ENCODE assay signal across 9 cellular contexts in the genomic region with DNA sequence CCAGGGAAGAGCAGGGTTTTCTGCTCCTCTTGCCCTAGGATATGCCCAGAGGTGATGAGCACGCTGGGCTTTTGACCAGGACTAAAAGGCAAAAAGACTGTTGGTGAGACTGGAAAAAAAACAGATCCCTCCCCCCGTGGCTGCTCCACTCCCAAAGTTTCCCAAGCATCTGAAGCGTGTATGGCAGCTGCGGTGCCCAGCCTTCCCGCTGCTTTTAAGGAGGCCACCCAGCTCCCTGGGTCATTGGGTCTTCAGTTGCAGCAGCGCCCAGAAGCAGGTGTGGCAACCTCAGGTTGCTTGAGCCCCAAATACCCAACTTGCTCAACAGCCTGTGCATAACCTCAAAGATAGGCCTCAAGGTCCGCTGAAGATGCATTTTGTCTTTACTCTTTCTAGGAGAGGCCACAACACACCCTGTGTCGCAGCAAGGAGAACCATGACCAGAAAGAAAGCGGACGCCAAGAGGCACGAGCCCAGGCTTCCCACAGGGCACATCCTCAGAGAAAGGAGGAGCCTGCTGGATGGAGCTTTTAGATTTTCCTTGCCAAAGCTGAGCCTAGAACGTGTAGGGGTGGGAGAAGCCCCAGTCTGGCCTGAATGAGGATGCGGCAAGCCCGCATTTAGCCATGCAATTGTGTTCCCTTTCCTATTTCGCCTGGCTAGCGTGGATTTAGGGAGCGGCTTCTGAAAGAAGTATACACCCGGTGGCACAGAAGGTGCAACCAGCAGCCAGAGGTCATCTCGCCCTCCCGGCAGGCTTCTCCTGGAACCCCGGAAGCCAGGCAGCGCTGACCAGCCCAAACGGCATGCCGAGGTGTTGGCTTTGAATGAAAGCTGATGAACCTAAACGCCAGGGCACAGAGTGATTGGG. TPM values are rescaled to one million over a fixed set of nuclear protein-coding genes. Genes with fewer than 3 reads are reported as not detected.
DNase-seq lines count a peak whose midpoint lies in the region; ATAC-seq and TF ChIP-seq lines count a peak whose summit lies in the region.
"Had no signal": no experiment of that assay in that cellular context is flagged by ENCODE, and none has a peak within 500 bp of the region (broad histone marks: within the 10 kb centered on the region; RNA-seq: fewer than 3 reads in every experiment).

No MANE protein-coding gene starts in this region.

- WGBS in IMR-90 (ENCODE audit: extremely low coverage in 2 of 2, insufficient read length in 1 of 2), 2 experiments: 50% methylated on average over 15 of the region's 25 CpGs; no CpG with 5 or more reads in 1 of the 2 experiments

- POLR2A ChIA-PET in IMR-90 (lab: Charles Lee; ENCODE audit: unreplicated experiment): no interaction called here

- H3K4me1 Mint-ChIP-seq in CD4-positive, CD25-positive, alpha-beta regulatory T cell: peaks cover 13 to 49% (median 24%) of the 10 kb centered on the region in 4 donors

- no peak overlapping the region for H4K91ac ChIP-seq in IMR-90 (ENCODE audit: insufficient read depth, low read depth, low read length)

- H4K20me1 ChIP-seq in IMR-90 (ENCODE audit: insufficient read depth, low read length) (no peaks in the 10 kb centered on the region), neural cell (ENCODE audit: insufficient read depth) (peaks cover 9% of the 10 kb centered on the region)

- no peak overlapping the region for H2BK5ac ChIP-seq in IMR-90 (ENCODE audit: low read depth, low read length, poor library complexity, severe bottlenecking)

- no peak overlapping the region for H2BK15ac ChIP-seq in IMR-90 (ENCODE audit: low read depth, low read length)

- H4K5ac ChIP-seq in IMR-90 (ENCODE audit: low read depth, low read length): no peak overlapping the region

- H2AFZ ChIP-seq in IMR-90 (replicated peaks; ENCODE audit: low read length, poor library complexity) (no peak overlapping the region), neural cell (ENCODE audit: low read depth, low read length) (peak overlapping the region; percentile 12)

- BruUV-seq in IMR-90 (replicated peaks; lab: Mats Ljungman, UMichigan): no TSS peak

- no peak for TF ChIP-seq POLR2A in IMR-90 (IDR thresholded peaks at IDR 0.05; ENCODE audit: low read depth, low read length)

- intact Hi-C loops in IMR-90 (cut with micrococcal nuclease): no loop called here

- no peak for ATAC-seq in CD4-positive, CD25-positive, alpha-beta regulatory T cell (ENCODE audit: low read depth in 2 of 2)
- ATAC-seq in IMR-90 (ENCODE audit: low read depth): no peak
- ATAC-seq in esophagus mucosa: no peak

- in situ Hi-C loops in IMR-90 (cut with MboI; ENCODE audit: low sequenced_read_pairs): no loop called here

- CTCF ChIA-PET in IMR-90 (lab: Yijun Ruan, JAX): no interaction called here

- H3K14ac ChIP-seq in IMR-90 (replicated peaks; ENCODE audit: low read depth, low read length): no peak overlapping the region

- H3K27ac ChIP-seq in CD4-positive, CD25-positive, alpha-beta regulatory T cell (ENCODE audit: insufficient read depth, low read length, poor library complexity, severe bottlenecking): no peak overlapping the region
- H3K27ac ChIP-seq in IMR-90 (ENCODE audit: insufficient read depth, low read length) (no peak overlapping the region), neural cell (ENCODE audit: low read length) (peak overlapping the region; percentile 82), SJCRH30 (no peak overlapping the region)
- H3K27ac ChIP-seq: neutrophil had no signal

- H2AK5ac ChIP-seq in IMR-90 (ENCODE audit: low read depth, low read length): no peak overlapping the region

- H3K4me1 ChIP-seq in CD4-positive, CD25-positive, alpha-beta regulatory T cell (ENCODE audit: control insufficient read depth, insufficient read depth, low read length, poor library complexity, severe bottlenecking): peaks cover 29% of the 10 kb centered on the region
- H3K4me1 ChIP-seq in IMR-90 (ENCODE audit: control insufficient read depth, insufficient read depth, low read length) (no peaks in the 10 kb centered on the region), SJCRH30 (no peaks in the 10 kb centered on the region)

- no peaks in the 10 kb centered on the region for H3K27me3 Mint-ChIP-seq in CD4-positive, CD25-positive, alpha-beta regulatory T cell

- no peaks in the 10 kb centered on the region for H3K79me1 ChIP-seq in IMR-90 (ENCODE audit: low read depth in 1 of 2, low read length in 2 of 2)

- H3K56ac ChIP-seq in IMR-90 (ENCODE audit: extremely low read depth, insufficient read depth, low read length): no peak overlapping the region

- H3K4ac ChIP-seq in IMR-90 (ENCODE audit: low read depth, low read length): no peak overlapping the region

- H3K18ac ChIP-seq in IMR-90 (ENCODE audit: low read depth, low read length): no peak overlapping the region

- no peak for TF ChIP-seq EP300 in neural cell (conservative IDR thresholded peaks at IDR 0.05; ENCODE audit: poor library complexity, severe bottlenecking)

- H3K23ac ChIP-seq in IMR-90 (ENCODE audit: low read depth, low read length): no peak overlapping the region

- H3K36me3 ChIP-seq in CD4-positive, CD25-positive, alpha-beta regulatory T cell (ENCODE audit: control insufficient read depth, insufficient read depth, low read length): no peaks in the 10 kb centered on the region
- H3K36me3 ChIP-seq in IMR-90 (ENCODE audit: control insufficient read depth, insufficient read depth, low read length): no peaks in the 10 kb centered on the region
- no peaks in the 10 kb centered on the region for H3K36me3 ChIP-seq in neural cell (ENCODE audit: insufficient read depth, low read length)
- H3K36me3 ChIP-seq in SJCRH30: no peaks in the 10 kb centered on the region
- H3K36me3 ChIP-seq: neutrophil had no signal

- peak overlapping the region; percentile 91 for H3K4me3 ChIP-seq in CD4-positive, CD25-positive, alpha-beta regulatory T cell (ENCODE audit: low read depth, low read length)
- H3K4me3 ChIP-seq in IMR-90 (ENCODE audit: insufficient read depth, low read depth, low read length) (no peak overlapping the region), neural cell (ENCODE audit: low read length) (peak overlapping the region; percentile 69), SJCRH30 (no peak overlapping the region)

- H3K9me2 ChIP-seq in neural cell (ENCODE audit: insufficient read depth, low read length): no peaks in the 10 kb centered on the region

- no peaks in the 10 kb centered on the region for H3K9me3 ChIP-seq in CD4-positive, CD25-positive, alpha-beta regulatory T cell (ENCODE audit: control insufficient read depth in 2 of 2, low read length in 2 of 2)
- H3K9me3 ChIP-seq in IMR-90 (ENCODE audit: control insufficient read depth, insufficient read depth, low read length) (no peaks in the 10 kb centered on the region), neural cell (ENCODE audit: low read length) (no peaks in the 10 kb centered on the region), SJCRH30 (replicated peaks) (no peaks in the 10 kb centered on the region)
- H3K9me3 ChIP-seq: neutrophil had no signal

- H3F3A ChIP-seq in neural cell (ENCODE audit: insufficient read depth, low read length, poor library complexity, severe bottlenecking): peaks cover 3% of the 10 kb centered on the region

- dilution Hi-C loops in IMR-90 (cut with HindIII; ENCODE audit: low sequenced_read_pairs, unreplicated experiment): no loop called here

- no peak overlapping the region for H3K9ac ChIP-seq in IMR-90 (ENCODE audit: low read depth, low read length)
- peak overlapping the region; percentile 80 for H3K9ac ChIP-seq in neural cell (ENCODE audit: low read length)

- no peak for DNase-seq in CD4-positive, CD25-positive, alpha-beta regulatory T cell
- DNase-seq in IMR-90 (no peak), ecto neural progenitor cell (ENCODE audit: low spot score) (peak; percentile 58), SJCRH30 (no peak), foreskin melanocyte (no peak)
- no peak for DNase-seq in activated CD8-positive, alpha-beta memory T cell treated with anti-CD3 and anti-CD28 coated beads, Interleukin-2, amount 50 U/mL, for 48 hours

- H3K4me2 ChIP-seq in IMR-90 (ENCODE audit: low read depth, low read length) (no peak overlapping the region; the same call in 1 of the 2 replicates), neural cell (ENCODE audit: low read length) (peak overlapping the region; percentile 91)

- H2BK20ac ChIP-seq in IMR-90 (ENCODE audit: low read depth, low read length): no peak overlapping the region

- no peak overlapping the region for H4K8ac ChIP-seq in IMR-90 (ENCODE audit: low read depth in 2 of 2, low read length in 2 of 2)

- H3K4me3 Mint-ChIP-seq in CD4-positive, CD25-positive, alpha-beta regulatory T cell: peak overlapping the region; percentile 90 to 95 (median 94)

- no peaks in the 10 kb centered on the region for H3K9me3 Mint-ChIP-seq in CD4-positive, CD25-positive, alpha-beta regulatory T cell

- no peak overlapping the region for H2BK120ac ChIP-seq in IMR-90 (ENCODE audit: low read depth, low read length)

- peak overlapping the region; percentile 35 for H2AK9ac ChIP-seq in IMR-90 (replicated peaks; ENCODE audit: low read depth, low read length, poor library complexity)

- TF ChIP-seq RAD21 in IMR-90 (IDR thresholded peaks at IDR 0.05; ENCODE audit: low read length) (no peak), neural cell (conservative IDR thresholded peaks at IDR 0.05) (no peak)

- H3K79me2 ChIP-seq in neural cell (replicated peaks; ENCODE audit: insufficient read depth, low read length): peaks cover 64% of the 10 kb centered on the region

- no peaks in the 10 kb centered on the region for H3K36me3 Mint-ChIP-seq in CD4-positive, CD25-positive, alpha-beta regulatory T cell

- H3K27ac Mint-ChIP-seq in CD4-positive, CD25-positive, alpha-beta regulatory T cell: peak overlapping the region in 1 of 3 donors; percentile 80

- TF ChIP-seq CTCF in IMR-90 (conservative IDR thresholded peaks at IDR 0.05; ENCODE audit: low read depth, low read length) (no peak), neural cell (IDR thresholded peaks at IDR 0.05; ENCODE audit: poor library complexity, severe bottlenecking) (no peak)

- no peaks in the 10 kb centered on the region for H3K27me3 ChIP-seq in CD4-positive, CD25-positive, alpha-beta regulatory T cell (ENCODE audit: control insufficient read depth, insufficient read depth, low read length)
- H3K27me3 ChIP-seq in IMR-90 (ENCODE audit: control insufficient read depth, insufficient read depth, low read length): peaks cover 14% of the 10 kb centered on the region
- H3K27me3 ChIP-seq in neural cell (ENCODE audit: insufficient read depth, low read depth, low read length): no peaks in the 10 kb centered on the region
- H3K27me3 ChIP-seq in SJCRH30: no peaks in the 10 kb centered on the region; the same call in 1 of the 2 replicates

- H3K9me1 ChIP-seq in IMR-90 (ENCODE audit: insufficient read depth, low read length): no peaks in the 10 kb centered on the region

RNA-seq across cellular contexts. Expression of a gene that starts 1.9 kb away (rescaled TPM):
- total RNA-seq in CD4-positive, CD25-positive, alpha-beta regulatory T cell: 8.1 TPM
- 1 to 10 TPM; 1.8 to 3.7 (median 2.4) TPM for polyA plus RNA-seq in CD4-positive, CD25-positive, alpha-beta regulatory T cell
- total RNA-seq in IMR-90 (2012; rRNA removed) (1.1 and 1.4 TPM in 2 replicates), esophagus mucosa (5.2 TPM)
- polyA plus RNA-seq in IMR-90 (2012; rRNA removed) (0.68 and 0.77 TPM in 2 replicates), neural cell (31.5 and 45.6 TPM in 2 replicates)
- polyA plus RNA-seq in IMR-90 (2012; cell fraction: cytosol; rRNA removed): 0.67 and 0.80 TPM in 2 replicates
- 0.69 and 2.5 TPM in 2 replicates for polyA plus RNA-seq in IMR-90 (2012; cell fraction: nucleus; rRNA removed; ENCODE audit: low replicate concordance)
- polyA minus RNA-seq in neural cell: 154 and 207 TPM in 2 replicates
- total RNA-seq in SJCRH30 (2014; rRNA removed; shearing (Covaris generic)): not detected in 2 replicates

Comparison
In these comparisons a context has a peak if more than half of its experiments do, and no peak if none do; other contexts are left out.
1. H3K4me3 ChIP-seq: peak in CD4-positive, CD25-positive, alpha-beta regulatory T cell (single experiment) and neural cell (single experiment); none in IMR-90 (single experiment) and SJCRH30 (single experiment).